ENCODE assay signal across 20 cellular contexts in the genomic region with DNA sequence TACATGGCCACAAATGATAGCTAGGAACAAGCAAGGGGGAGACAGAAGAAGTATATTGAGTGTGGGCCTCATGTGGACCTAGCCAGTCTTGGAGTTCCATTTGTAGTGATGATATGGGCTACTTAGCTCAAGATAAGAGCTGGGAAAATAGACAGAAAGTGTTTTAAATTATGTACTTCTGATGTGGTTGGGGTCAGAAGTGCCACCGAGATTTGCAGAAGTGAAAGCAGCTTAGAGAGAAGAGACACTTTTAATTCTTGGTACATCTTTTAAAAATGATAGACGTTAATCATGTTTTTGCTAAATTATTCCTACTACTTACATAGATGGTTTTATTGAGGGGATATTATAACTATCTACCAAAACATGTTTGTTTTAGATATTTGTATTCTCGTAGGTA.
DNase-seq lines count a peak whose midpoint lies in the region; ATAC-seq and TF ChIP-seq lines count a peak whose summit lies in the region.
"Had no signal": no experiment of that assay in that cellular context is flagged by ENCODE, and none has a peak within 500 bp of the region (broad histone marks: within the 10 kb centered on the region; RNA-seq: fewer than 3 reads in every experiment).

No MANE protein-coding gene starts in this region.

- peaks cover 0 to 5% (median 4%) of the 10 kb centered on the region in 4 donors for H3K4me1 ChIP-seq in transverse colon
- H3K4me1 ChIP-seq: SJCRH30 had no signal

- TF ChIP-seq POLR2A in transverse colon (IDR thresholded peaks at IDR 0.05), result no peak

- 60 to 71% methylated on average over 3 of the region's 3 CpGs for WGBS in transverse colon (ENCODE audit: low coverage in 1 of 2), 2 donors

- H3K4me3 ChIP-seq in dorsolateral prefrontal cortex (no peak overlapping the region), transverse colon (no peak overlapping the region)
- H3K4me3 ChIP-seq: SJCRH30 had no signal

- peak; percentile 17 for DNase-seq in MV-4-11 (lab: John Stamatoyannopoulos, UW)
- no peak for DNase-seq in dorsolateral prefrontal cortex
- DNase-seq in transverse colon, result no peak
- no peak for DNase-seq in HK-2 (ENCODE audit: unreplicated experiment)
- DNase-seq in NCI-H2107 (lab: John Stamatoyannopoulos, UW), result no peak
- DNase-seq in 8988T, result no peak
- DNase-seq: CD4-positive, CD25-positive, alpha-beta regulatory T cell; DMS79; IMR-90; NCI-H1105; NCI-H146; NCI-H2029 treated with DMSO at 0.1 percent for 48 hours; NCI-H2171; NCI-H446; NCI-H526 treated with DMSO at 0.1 percent for 48 hours; SJCRH30; T-helper 9 cell had no signal

- intact Hi-C loops in dorsolateral prefrontal cortex (cut with DNase I), result no loop called here
- intact Hi-C loops in transverse colon (cut with DNase I; ENCODE audit: low total_unique reads), result no loop called here

- H3K27me3 ChIP-seq in dorsolateral prefrontal cortex, result no peaks in the 10 kb centered on the region
- H3K27me3 ChIP-seq in transverse colon, result no peaks in the 10 kb centered on the region
- H3K27me3 ChIP-seq: SJCRH30 had no signal

- peaks cover 0 to 2% (median 0%) of the 10 kb centered on the region in 4 donors for H3K36me3 ChIP-seq in transverse colon
- H3K36me3 ChIP-seq: SJCRH30 had no signal

- in situ Hi-C loops in transverse colon (cut with MboI; ENCODE audit: low pct_ligation_motif_present in 1 of 4, low pct_unique_long_range_greater_than_20kb in 1 of 4, low sequenced_read_pairs in 3 of 4), result no loop called here

- peak; percentile 47 for ATAC-seq in GM18868 (IDR thresholded peaks at IDR 0.05; ENCODE audit: unreplicated experiment)
- ATAC-seq: HCT116 had no signal

- H3K27ac ChIP-seq in dorsolateral prefrontal cortex (peak overlapping the region in 38 of 59 donors; percentile 5 to 79 (median 46)), transverse colon (peak overlapping the region in 3 of 4 donors; percentile 35 to 76 (median 59))
- H3K27ac ChIP-seq: KMS-11, SJCRH30 had no signal

- TF ChIP-seq EP300 in transverse colon (IDR thresholded peaks at IDR 0.05; ENCODE audit: low read depth), result no peak

- no peak for TF ChIP-seq CTCF in dorsolateral prefrontal cortex (IDR thresholded peaks at IDR 0.05 in 54 of 56, conservative IDR thresholded peaks at IDR 0.05 in 2 of 56; ENCODE audit: low read depth in 1 of 56, partially characterized antibody in 56 of 56)
- no peak for TF ChIP-seq CTCF in transverse colon (IDR thresholded peaks at IDR 0.05)

- H3K9me3 ChIP-seq in transverse colon, result no peaks in the 10 kb centered on the region
- H3K9me3 ChIP-seq: SJCRH30 had no signal
